Comparison of ENCODE assay signal across 21 cellular contexts in the genomic region with DNA sequence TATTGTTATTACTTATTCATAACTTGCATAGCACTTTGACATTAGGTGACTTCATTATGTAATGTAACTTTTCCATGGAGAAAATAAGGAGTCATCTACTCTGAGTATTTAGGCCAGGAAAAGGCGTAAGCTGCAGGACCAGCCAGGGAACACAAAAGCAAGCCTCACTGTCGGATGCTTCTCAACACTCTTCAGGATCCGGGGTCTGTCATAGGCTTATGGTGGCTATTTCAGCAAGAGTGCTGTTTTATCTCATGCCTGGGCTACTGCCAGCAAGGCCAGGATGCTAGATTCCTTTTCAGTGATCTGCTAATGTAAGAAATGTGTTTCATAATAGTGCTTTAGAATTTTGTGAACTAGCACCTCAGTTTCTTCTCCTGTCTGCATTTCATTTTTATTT.
DNase-seq lines count a peak whose midpoint lies in the region; ATAC-seq and TF ChIP-seq lines count a peak whose summit lies in the region.
"Had no signal": no experiment of that assay in that cellular context is flagged by ENCODE, and none has a peak within 500 bp of the region (broad histone marks: within the 10 kb centered on the region; RNA-seq: fewer than 3 reads in every experiment).

No MANE protein-coding gene starts in this region.

- H4K8ac ChIP-seq in mesenchymal stem cell (ENCODE audit: low read length): no peak overlapping the region

- H3K4ac ChIP-seq in mesenchymal stem cell (ENCODE audit: low read depth in 1 of 2, low read length in 2 of 2): no peak overlapping the region

- no peak overlapping the region for H3K4me2 ChIP-seq in mesenchymal stem cell (ENCODE audit: low read length, poor library complexity, severe bottlenecking)

- H3K4me3 ChIP-seq in heart left ventricle (no peak overlapping the region), fibroblast of mammary gland (ENCODE audit: control insufficient read depth, low read depth, low read length) (no peak overlapping the region), mesenchymal stem cell (ENCODE audit: insufficient read depth in 1 of 2, low read depth in 1 of 2, low read length in 2 of 2) (no peak overlapping the region), aorta (ENCODE audit: low read length in 2 of 2) (no peak overlapping the region)
- H3K4me3 ChIP-seq: GM12878, ovary, skin epidermis, vagina had no signal

- no peak overlapping the region for H3K23ac ChIP-seq in mesenchymal stem cell (ENCODE audit: low read length in 2 of 2)

- DNase-seq in heart left ventricle: peak in 4 of 5 donors; percentile 13 to 32 (median 22)
- DNase-seq in Right ventricle myocardium superior: no peak
- DNase-seq in fibroblast of mammary gland (ENCODE audit: low read depth): peak; percentile 65
- DNase-seq in mesenchymal stem cell: peak; percentile 41
- peak in 1 of 2 donors; percentile 64 for DNase-seq in aorta
- DNase-seq in NCI-H1092 treated with DMSO at 0.1 percent for 48 hours (lab: John Stamatoyannopoulos, UW): no peak
- DNase-seq: DMS 273 treated with DMSO at 0.1 percent for 48 hours; GF-D8; mammary epithelial cell; naive B cell; NCI-H1436 treated with DMSO at 0.1 percent for 48 hours; NCI-H2171 treated with DMSO at 0.1 percent for 48 hours; ovary; stimulated activated CD4-positive, alpha-beta T cell treated with anti-CD3 and anti-CD28 coated beads, Interleukin-2, amount 100 ng/mL, for 48 hours; T-helper 1 cell had no signal

- H3K27me3 ChIP-seq in heart left ventricle (no peaks in the 10 kb centered on the region), mesenchymal stem cell (ENCODE audit: control insufficient read depth in 1 of 2, insufficient read depth in 1 of 2, low read length in 2 of 2) (no peaks in the 10 kb centered on the region), aorta (ENCODE audit: control insufficient read depth in 1 of 2, insufficient read depth in 2 of 2, low read length in 1 of 2) (no peaks in the 10 kb centered on the region)
- H3K27me3 ChIP-seq: ovary, vagina had no signal

- H3K14ac ChIP-seq in mesenchymal stem cell (ENCODE audit: low read length in 2 of 2): no peak overlapping the region

- H3K9ac ChIP-seq in mesenchymal stem cell (ENCODE audit: low read length): no peak overlapping the region

- H2BK12ac ChIP-seq in mesenchymal stem cell (ENCODE audit: low read length in 2 of 2): no peak overlapping the region

- H2AK5ac ChIP-seq in mesenchymal stem cell (ENCODE audit: low read length, severe bottlenecking): no peak overlapping the region

- no peak overlapping the region for H2BK120ac ChIP-seq in mesenchymal stem cell (ENCODE audit: low read depth, low read length)

- no peak overlapping the region for H2AFZ ChIP-seq in mesenchymal stem cell (ENCODE audit: low read depth, low read length)

- no peak overlapping the region for H2BK15ac ChIP-seq in mesenchymal stem cell (ENCODE audit: low read depth, poor library complexity, severe bottlenecking)

- H3K27ac ChIP-seq in heart left ventricle: peak overlapping the region in 3 of 12 donors; percentile 12 to 51 (median 16)
- no peak overlapping the region for H3K27ac ChIP-seq in mesenchymal stem cell (ENCODE audit: low read length, poor library complexity, severe bottlenecking)
- H3K27ac ChIP-seq in aorta (ENCODE audit: low read depth in 1 of 2, low read length in 2 of 2): peak overlapping the region in 1 of 2 donors; percentile 16
- H3K27ac ChIP-seq: C4-2B, ovary, skin epidermis, vagina had no signal

- 28 to 48% (median 41%) methylated on average over 3 of the region's 3 CpGs for WGBS in heart left ventricle, 4 donors
- 83% methylated on average over 3 of the region's 3 CpGs for WGBS in mesenchymal stem cell
- 7 to 14% methylated on average over 3 of the region's 3 CpGs for WGBS in aorta, 2 donors

- no peak for TF ChIP-seq CTCF in heart left ventricle (IDR thresholded peaks at IDR 0.05)
- no peak for TF ChIP-seq CTCF in fibroblast of mammary gland (conservative IDR thresholded peaks at IDR 0.05; ENCODE audit: control insufficient read depth, insufficient read depth, low read depth, low read length)

- no peak for TF ChIP-seq POLR2A in heart left ventricle (IDR thresholded peaks at IDR 0.05)

- H2BK5ac ChIP-seq in mesenchymal stem cell (ENCODE audit: low read depth, low read length, poor library complexity, severe bottlenecking): no peak overlapping the region

- H3K36me3 ChIP-seq in heart left ventricle: no peaks in the 10 kb centered on the region
- no peaks in the 10 kb centered on the region for H3K36me3 ChIP-seq in mesenchymal stem cell (ENCODE audit: control insufficient read depth in 1 of 2, insufficient read depth in 2 of 2, low read depth in 1 of 2, low read length in 2 of 2)
- no peaks in the 10 kb centered on the region for H3K36me3 ChIP-seq in aorta (ENCODE audit: control insufficient read depth in 1 of 2, insufficient read depth in 2 of 2, low read length in 1 of 2)
- H3K36me3 ChIP-seq: ovary, vagina had no signal

- ATAC-seq in heart left ventricle (peak in 2 of 4 donors; percentile 60 to 61), Right ventricle myocardium superior (ENCODE audit: poor library complexity) (no peak), aorta (ENCODE audit: low FRiP score) (peak; percentile 58), HG02588 (IDR thresholded peaks at IDR 0.05; ENCODE audit: unreplicated experiment) (no peak), GM19452 (IDR thresholded peaks at IDR 0.05; ENCODE audit: unreplicated experiment) (no peak)
- ATAC-seq: GM12878 had no signal

- H3K79me1 ChIP-seq in mesenchymal stem cell (replicated peaks; ENCODE audit: low read length, poor library complexity, severe bottlenecking): no peaks in the 10 kb centered on the region

- intact Hi-C loops in heart left ventricle (cut with DNase I) (no loop called here), Right ventricle myocardium superior (cut with DNase I) (no loop called here), aorta (cut with DNase I) (loop anchor here in 1 of 2 donors (10.0 kb wide), 2 partner anchors 68 to 162 kb away; a partner anchor contains a TSS)

- H4K91ac ChIP-seq in mesenchymal stem cell (ENCODE audit: low read length): no peak overlapping the region

- H3K9me3 ChIP-seq in heart left ventricle (no peaks in the 10 kb centered on the region), mesenchymal stem cell (ENCODE audit: control insufficient read depth, low read length) (no peaks in the 10 kb centered on the region), aorta (ENCODE audit: control insufficient read depth, low read length) (no peaks in the 10 kb centered on the region)
- H3K9me3 ChIP-seq: ovary, vagina had no signal

- peaks cover 0 to 4% (median 0%) of the 10 kb centered on the region in 12 donors for H3K4me1 ChIP-seq in heart left ventricle
- H3K4me1 ChIP-seq in mesenchymal stem cell (ENCODE audit: control insufficient read depth, insufficient read depth, low read depth, low read length): no peaks in the 10 kb centered on the region
- peaks cover 1 to 3% of the 10 kb centered on the region in 2 donors for H3K4me1 ChIP-seq in aorta (ENCODE audit: control insufficient read depth in 1 of 2, insufficient read depth in 2 of 2, low read length in 2 of 2)
- H3K4me1 ChIP-seq: vagina had no signal

- H3K18ac ChIP-seq in mesenchymal stem cell (ENCODE audit: low read depth in 1 of 2, low read length in 2 of 2): no peak overlapping the region

Comparison
In these comparisons a context has a peak if more than half of its experiments do, and no peak if none do; other contexts are left out.
1. DNase-seq: peak in heart left ventricle (4 of 5), fibroblast of mammary gland (single experiment) and mesenchymal stem cell (single experiment); none in Right ventricle myocardium superior (single experiment) and NCI-H1092 treated with DMSO at 0.1 percent for 48 hours (single experiment).